In genomic region chr6:53737746-53738145, GRCh38 we compare ENCODE assay signal across 19 cellular contexts. TPM values are rescaled to one million over a fixed set of nuclear protein-coding genes. Genes with fewer than 3 reads are reported as not detected.
DNase-seq lines count a peak whose midpoint lies in the region; ATAC-seq, FAIRE-seq and TF ChIP-seq lines count a peak whose summit lies in the region.
"Had no signal": no experiment of that assay in that cellular context is flagged by ENCODE, and none has a peak within 500 bp of the region (broad histone marks: within the 10 kb centered on the region; RNA-seq: fewer than 3 reads in every experiment).

No MANE protein-coding gene starts in this region.

- TF ChIP-seq POLR2A in endothelial cell of umbilical vein (IDR thresholded peaks at IDR 0.05; ENCODE audit: low read depth, low read length) = no peak

- H3K79me2 ChIP-seq in DND-41 (ENCODE audit: insufficient read depth, low read length) = no peaks in the 10 kb centered on the region
- H3K79me2 ChIP-seq in endothelial cell of umbilical vein (ENCODE audit: control insufficient read depth, insufficient read depth, low read length) = no peaks in the 10 kb centered on the region

- H3K9ac ChIP-seq in DND-41 (ENCODE audit: low read depth, low read length) (no peak overlapping the region), endothelial cell of umbilical vein (replicated peaks; ENCODE audit: extremely low read depth, insufficient read depth, low read length) (no peak overlapping the region)
- H3K9ac ChIP-seq: BLaER1 had no signal

- H3K4me1 ChIP-seq in DND-41 (ENCODE audit: insufficient read depth, low read length) = peaks cover 82% of the 10 kb centered on the region
- H3K4me1 ChIP-seq in endothelial cell of umbilical vein (ENCODE audit: control insufficient read depth, extremely low read depth, insufficient read depth, low read length) = peaks cover 40% of the 10 kb centered on the region

- peaks cover 30% of the 10 kb centered on the region for H3K4me1 Mint-ChIP-seq in activated CD8-positive, alpha-beta T cell treated with anti-CD3 and anti-CD28 coated beads for 36 hours (ENCODE audit: low read depth)

- H2AFZ ChIP-seq in DND-41 (ENCODE audit: low read depth, low read length) (no peak overlapping the region), endothelial cell of umbilical vein (ENCODE audit: low read depth, low read length) (peak overlapping the region; percentile 29)

- no peak overlapping the region for H3K27ac Mint-ChIP-seq in activated CD8-positive, alpha-beta T cell treated with anti-CD3 and anti-CD28 coated beads for 36 hours
- H3K27ac Mint-ChIP-seq: CD8-positive, alpha-beta T cell; HFFc6 had no signal

- H3K9me3 ChIP-seq in DND-41 (ENCODE audit: insufficient read depth, low read length, severe bottlenecking) (no peaks in the 10 kb centered on the region), endothelial cell of umbilical vein (replicated peaks; ENCODE audit: control insufficient read depth, insufficient read depth, low read length) (no peaks in the 10 kb centered on the region)
- H3K9me3 ChIP-seq: BLaER1 had no signal

- H3K36me3 Mint-ChIP-seq in activated CD8-positive, alpha-beta T cell treated with anti-CD3 and anti-CD28 coated beads for 36 hours (ENCODE audit: low read depth) = no peaks in the 10 kb centered on the region
- H3K36me3 Mint-ChIP-seq: CD8-positive, alpha-beta T cell had no signal

- dilution Hi-C loops in endothelial cell of umbilical vein (cut with MboI; ENCODE audit: extremely low pct_ligation_motif_present, low sequenced_read_pairs) = no loop called here

- H3K4me3 Mint-ChIP-seq in activated CD8-positive, alpha-beta T cell treated with anti-CD3 and anti-CD28 coated beads for 36 hours = no peak overlapping the region
- H3K4me3 Mint-ChIP-seq: CD8-positive, alpha-beta T cell; HFFc6 had no signal

- ATAC-seq in DND-41 (ENCODE audit: insufficient read depth, low read depth) = no peak
- ATAC-seq in activated CD8-positive, alpha-beta T cell treated with anti-CD3 and anti-CD28 coated beads for 36 hours = no peak
- ATAC-seq: CD8-positive, alpha-beta T cell; Right ventricle myocardium inferior had no signal

- no TSS peak for BruUV-seq in endothelial cell of umbilical vein (replicated peaks; lab: Mats Ljungman, UMichigan)

- intact Hi-C loops in endothelial cell of umbilical vein (cut with micrococcal nuclease) = no loop called here
- intact Hi-C loops in activated CD8-positive, alpha-beta T cell treated with anti-CD3 and anti-CD28 coated beads for 36 hours (cut with micrococcal nuclease) = loop anchor here (5.0 to 10.0 kb wide), 2 partner anchors 55 to 207 kb away; no protein-coding TSS in a partner anchor

- no peaks in the 10 kb centered on the region for H3K27me3 ChIP-seq in DND-41 (ENCODE audit: insufficient read depth, low read length, poor library complexity)
- no peaks in the 10 kb centered on the region for H3K27me3 ChIP-seq in endothelial cell of umbilical vein (ENCODE audit: control insufficient read depth in 2 of 2, insufficient read depth in 2 of 2, low read length in 2 of 2)
- H3K27me3 ChIP-seq: BLaER1 had no signal

- H3K4me3 ChIP-seq in DND-41 (ENCODE audit: low read depth in 1 of 2, low read length in 2 of 2) (no peak overlapping the region), endothelial cell of umbilical vein (replicated peaks in 1 of 3; ENCODE audit: insufficient read depth in 1 of 3, low read depth in 1 of 3, low read length in 3 of 3) (no peak overlapping the region)
- H3K4me3 ChIP-seq: BLaER1, SK-N-MC had no signal

- no peaks in the 10 kb centered on the region for H3K9me1 ChIP-seq in endothelial cell of umbilical vein (replicated peaks; ENCODE audit: control insufficient read depth, extremely low read depth, insufficient read depth, low read length)

- H3K36me3 ChIP-seq in DND-41 (ENCODE audit: insufficient read depth, low read length) (no peaks in the 10 kb centered on the region), endothelial cell of umbilical vein (ENCODE audit: control insufficient read depth in 2 of 2, extremely low read depth in 1 of 2, insufficient read depth in 2 of 2, low read length in 2 of 2) (no peaks in the 10 kb centered on the region)
- H3K36me3 ChIP-seq: BLaER1 had no signal

- peak overlapping the region; percentile 19; the same call in 1 of the 2 replicates for H3K27ac ChIP-seq in DND-41 (ENCODE audit: low read length)
- no peak overlapping the region for H3K27ac ChIP-seq in endothelial cell of umbilical vein (ENCODE audit: insufficient read depth, low read depth, low read length)
- H3K27ac ChIP-seq: BLaER1, SK-N-MC had no signal

- POLR2A ChIA-PET in endothelial cell of umbilical vein (lab: Charles Lee) = no interaction called here
- POLR2A ChIA-PET in activated CD8-positive, alpha-beta T cell treated with anti-CD3 and anti-CD28 coated beads for 36 hours (lab: Charles Lee) = no interaction called here

- no peaks in the 10 kb centered on the region for H3K27me3 Mint-ChIP-seq in activated CD8-positive, alpha-beta T cell treated with anti-CD3 and anti-CD28 coated beads for 36 hours

- CTCF ChIA-PET in endothelial cell of umbilical vein (lab: Charles Lee) = interaction anchor here (1.2 to 5.6 kb wide), 5 partner anchors 10 to 56 kb away, joined by 5 to 41 read pairs (median 8); no protein-coding TSS in a partner anchor
- CTCF ChIA-PET in activated CD8-positive, alpha-beta T cell treated with anti-CD3 and anti-CD28 coated beads for 36 hours (lab: Charles Lee) = interaction anchor here (0.8 to 1.8 kb wide), 4 partner anchors 9 to 245 kb away, joined by 3 to 17 read pairs (median 4); no protein-coding TSS in a partner anchor

- no peaks in the 10 kb centered on the region for H4K20me1 ChIP-seq in DND-41 (ENCODE audit: insufficient read depth, low read length)
- H4K20me1 ChIP-seq in endothelial cell of umbilical vein (replicated peaks; ENCODE audit: control insufficient read depth, extremely low read depth, insufficient read depth, low read length) = no peaks in the 10 kb centered on the region
- H4K20me1 ChIP-seq: BLaER1 had no signal

- TF ChIP-seq CTCF in DND-41 (IDR thresholded peaks at IDR 0.05; ENCODE audit: borderline replicate concordance, extremely low read depth, low read length, poor library complexity, severe bottlenecking) (no peak), endothelial cell of umbilical vein (IDR thresholded peaks at IDR 0.05; ENCODE audit: extremely low read depth in 1 of 2, insufficient read depth in 1 of 2, low read depth in 1 of 2, low read length in 2 of 2) (no peak)
- no peak for TF ChIP-seq CTCF in activated CD8-positive, alpha-beta T cell treated with anti-CD3 and anti-CD28 coated beads for 36 hours (IDR thresholded peaks at IDR 0.05)

- H3K4me2 ChIP-seq in DND-41 (ENCODE audit: insufficient read depth, low read length) (no peak overlapping the region), endothelial cell of umbilical vein (ENCODE audit: insufficient read depth, low read length) (no peak overlapping the region)
- H3K4me2 ChIP-seq: BLaER1 had no signal

- peak; percentile 42 for FAIRE-seq in HTR-8/SVneo (lab: Jason Lieb, UNC)
- no peak for FAIRE-seq in endothelial cell of umbilical vein (lab: Jason Lieb, UNC)
- FAIRE-seq: A204.1, H1 had no signal

- no peaks in the 10 kb centered on the region for H3K9me3 Mint-ChIP-seq in activated CD8-positive, alpha-beta T cell treated with anti-CD3 and anti-CD28 coated beads for 36 hours
- H3K9me3 Mint-ChIP-seq: CD8-positive, alpha-beta T cell had no signal

- DNase-seq in DND-41 (no peak), HTR-8/SVneo (ENCODE audit: insufficient read length, low spot score) (no peak), endothelial cell of umbilical vein (ENCODE audit: low read depth, low spot score) (no peak), kidney tubule cell (ENCODE audit: low spot score) (peak; percentile 15), HK-2 (ENCODE audit: unreplicated experiment) (no peak), NCI-H446 (lab: John Stamatoyannopoulos, UW) (no peak)
- DNase-seq in activated CD8-positive, alpha-beta T cell treated with anti-CD3 and anti-CD28 coated beads for 36 hours = no peak
- DNase-seq in effector CD4-positive, alpha-beta T cell = no peak
- DNase-seq: CD8-positive, alpha-beta T cell; DMS79 treated with DMSO at 0.1 percent for 48 hours; HFFc6; NCI-H1417; NCI-H2029 treated with DMSO at 0.1 percent for 48 hours; NCI-H510A treated with DMSO at 0.1 percent for 48 hours had no signal

TF ChIP-seq in endothelial cell of umbilical vein, 7 proteins besides CTCF, POLR2A, EP300 and RAD21:
- TF ChIP-seq MAX (IDR thresholded peaks at IDR 0.05; ENCODE audit: insufficient read depth, insufficient read length) (no peak), POLR2AphosphoS5 (IDR thresholded peaks at IDR 0.05; ENCODE audit: insufficient read depth, low read depth, low read length) (no peak), FOS (IDR thresholded peaks at IDR 0.05; ENCODE audit: borderline replicate concordance, insufficient read depth, low read length) (no peak), MYC (IDR thresholded peaks at IDR 0.05; ENCODE audit: low read depth, low read length) (no peak), GATA2 (IDR thresholded peaks at IDR 0.05; ENCODE audit: insufficient read depth, insufficient read length, low read depth, low read length) (no peak), EZH2 (IDR thresholded peaks at IDR 0.05; ENCODE audit: borderline replicate concordance, low read depth, low read length, severe bottlenecking) (no peak), JUN (IDR thresholded peaks at IDR 0.05; ENCODE audit: borderline replicate concordance, insufficient read depth, insufficient read length, low read depth) (no peak)

RNA-seq across cellular contexts. Expression of gene LRRC1, which starts 57.1 kb away (rescaled TPM):
- 10.6 and 11.7 TPM in 2 replicates for total RNA-seq in endothelial cell of umbilical vein
- polyA plus RNA-seq in endothelial cell of umbilical vein = 5.5 and 5.6 TPM in 2 replicates
- polyA plus RNA-seq in endothelial cell of umbilical vein (2011; cell fraction: cytosol; rRNA removed) = 5.7 and 6.3 TPM in 2 replicates
- 24.5 and 29.2 TPM in 2 replicates for polyA plus RNA-seq in endothelial cell of umbilical vein (2011; cell fraction: nucleus; rRNA removed)
- 6.7 and 7.3 TPM in 2 replicates for polyA plus RNA-seq in endothelial cell of umbilical vein (2012)
- polyA minus RNA-seq in endothelial cell of umbilical vein = 7.8 and 10.2 TPM in 2 replicates
- polyA minus RNA-seq in endothelial cell of umbilical vein (2011; cell fraction: cytosol; rRNA and poly(A)+ RNA removed) = 4.4 TPM
- 20.1 and 30.3 TPM in 2 replicates for polyA minus RNA-seq in endothelial cell of umbilical vein (2011; cell fraction: nucleus; rRNA and poly(A)+ RNA removed)
- total RNA-seq in activated CD8-positive, alpha-beta T cell treated with anti-CD3 and anti-CD28 coated beads for 36 hours = 1 to 10 TPM; 1.9 to 2.5 TPM
